ENCODE assay signal across 8 cellular contexts in genomic region chr12:63826002-63826585, GRCh38. TPM values are rescaled to one million over a fixed set of nuclear protein-coding genes. Genes with fewer than 3 reads are reported as not detected.
A peak's percentile ranks its signal among the peaks of the same experiment; 100 is the strongest.
DNase-seq lines count a peak whose midpoint lies in the region; ATAC-seq and TF ChIP-seq lines count a peak whose summit lies in the region.

No MANE protein-coding gene starts in this region.

- H3K27ac Mint-ChIP-seq in progenitor cell of endocrine pancreas, result no peak overlapping the region

- no peak overlapping the region for H3K4me3 ChIP-seq in fibroblast of villous mesenchyme (ENCODE audit: low read depth, low read length)

- H3K36me3 Mint-ChIP-seq in progenitor cell of endocrine pancreas (ENCODE audit: insufficient read depth), result peaks cover 1% of the 10 kb centered on the region

- in situ Hi-C loops in G401 (cut with HindIII; ENCODE audit: low sequenced_read_pairs), result no loop called here

- peak; percentile 63 for DNase-seq in G401 (ENCODE audit: low spot score)
- peak; percentile 61 for DNase-seq in LoVo (ENCODE audit: low spot score)
- DNase-seq in SKM-1 treated with dmso at 0.1 percent for 144 hours (lab: John Stamatoyannopoulos, UW; ENCODE audit: unreplicated experiment), result peak; percentile 44
- DNase-seq in fibroblast of villous mesenchyme (ENCODE audit: low read depth), result peak; percentile 82
- DNase-seq in progenitor cell of endocrine pancreas (ENCODE audit: low spot score, unreplicated experiment), result no peak
- no peak for DNase-seq in T-helper 1 cell

- ATAC-seq in GM21529 (IDR thresholded peaks at IDR 0.05; ENCODE audit: unreplicated experiment) (peak; percentile 81), HG03439 (IDR thresholded peaks at IDR 0.05; ENCODE audit: unreplicated experiment) (no peak)

- TF ChIP-seq CTCF in fibroblast of villous mesenchyme (IDR thresholded peaks at IDR 0.05; ENCODE audit: insufficient read depth, low read depth, low read length) (peak; percentile 90), progenitor cell of endocrine pancreas (IDR thresholded peaks at IDR 0.05; ENCODE audit: unreplicated experiment) (peak; percentile 80)

- no peaks in the 10 kb centered on the region for H3K4me1 Mint-ChIP-seq in progenitor cell of endocrine pancreas (ENCODE audit: low read depth)

- H3K9me3 Mint-ChIP-seq in progenitor cell of endocrine pancreas (ENCODE audit: low read depth), result peaks cover 14% of the 10 kb centered on the region

- H3K4me3 Mint-ChIP-seq in progenitor cell of endocrine pancreas (ENCODE audit: low read depth), result no peak overlapping the region

- H3K27me3 Mint-ChIP-seq in progenitor cell of endocrine pancreas, result no peaks in the 10 kb centered on the region

RNA-seq across cellular contexts. Expression of gene SRGAP1, which starts 18.4 kb away (rescaled TPM):
- 0.10 and 0.12 TPM in 2 replicates for total RNA-seq in G401 (2014; rRNA removed; shearing (Covaris generic))
- 14.5 and 18.1 TPM in 2 replicates for total RNA-seq in fibroblast of villous mesenchyme
- total RNA-seq in progenitor cell of endocrine pancreas, result 17.8 and 23.1 TPM in 2 replicates

RNA-seq across cellular contexts. Expression of gene RXYLT1, which starts 46.4 kb away (rescaled TPM):
- total RNA-seq in G401 (2014; rRNA removed; shearing (Covaris generic)), result 14.6 and 23.0 TPM in 2 replicates
- total RNA-seq in fibroblast of villous mesenchyme, result 16.8 and 20.7 TPM in 2 replicates
- 13.9 and 14.7 TPM in 2 replicates for total RNA-seq in progenitor cell of endocrine pancreas

Comparison
In these comparisons a context has a peak if more than half of its experiments do, and no peak if none do; other contexts are left out.
1. DNase-seq: peak in G401 (single experiment), LoVo (single experiment), SKM-1 treated with dmso at 0.1 percent for 144 hours (single experiment) and fibroblast of villous mesenchyme (single experiment); none in progenitor cell of endocrine pancreas (single experiment) and T-helper 1 cell (0 of 5).
2. RNA of gene SRGAP1, which starts 18.4 kb away (total RNA-seq): 17.8 to 23.1 TPM in progenitor cell of endocrine pancreas and 14.5 to 18.1 TPM in fibroblast of villous mesenchyme; 0.10 to 0.12 TPM in G401; every median in the first group is over 10 times any median in the second.